In the genomic region with DNA sequence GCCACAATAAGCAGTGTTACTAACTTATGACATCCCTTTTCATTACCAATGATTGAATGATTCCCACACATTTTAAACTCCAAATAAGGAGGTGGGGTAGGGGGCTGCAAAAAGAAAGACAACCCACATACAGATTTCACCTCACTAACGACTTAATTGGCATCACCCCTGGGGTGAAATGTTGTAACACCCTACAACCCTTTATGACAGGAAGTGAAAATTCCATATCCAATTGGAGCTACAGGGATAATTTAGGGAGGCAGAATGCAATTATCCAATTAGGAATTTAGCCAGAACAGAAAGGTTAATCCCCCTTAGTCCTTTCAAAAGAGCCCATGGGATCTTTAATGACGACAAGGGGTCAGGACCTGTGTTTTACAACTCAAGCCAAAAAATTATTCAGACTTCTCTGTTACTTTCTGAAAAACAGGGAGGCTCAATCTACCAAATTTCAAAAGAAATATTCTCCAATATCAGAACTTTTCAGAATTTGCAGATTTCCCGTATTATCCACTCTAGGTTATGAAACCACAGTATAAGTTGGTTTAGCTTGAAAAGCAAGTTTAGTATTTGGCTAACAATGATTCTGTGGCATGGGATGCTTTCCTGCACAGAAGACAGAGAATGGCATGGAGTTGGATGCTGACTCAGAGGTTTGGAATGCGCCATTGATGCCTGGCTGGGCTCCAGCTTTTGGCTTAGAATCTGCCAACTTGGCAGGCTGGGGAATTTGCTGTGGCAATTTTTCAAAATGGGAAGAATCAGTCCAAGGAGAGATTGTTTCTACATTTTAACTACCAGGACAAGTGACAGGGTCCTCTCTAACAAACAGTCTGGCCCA, we compare ENCODE assay signal across 12 cellular contexts.
DNase-seq lines count a peak whose midpoint lies in the region; ATAC-seq and TF ChIP-seq lines count a peak whose summit lies in the region.
"Had no signal": no experiment of that assay in that cellular context is flagged by ENCODE, and none has a peak within 500 bp of the region (broad histone marks: within the 10 kb centered on the region; RNA-seq: fewer than 3 reads in every experiment).

No MANE protein-coding gene starts in this region.

- no peaks in the 10 kb centered on the region for H3K27me3 ChIP-seq in testis

- ATAC-seq in GM21526 (IDR thresholded peaks at IDR 0.05; ENCODE audit: low FRiP score, unreplicated experiment) (no peak), HG03521 (IDR thresholded peaks at IDR 0.05; ENCODE audit: unreplicated experiment) (no peak)
- ATAC-seq: activated CD4-positive, CD25-positive, alpha-beta regulatory T cell treated with anti-CD3 and anti-CD28 coated beads, Interleukin-2, amount 50 U/mL, for 24 hours; GM12878 had no signal

- DNase-seq in NCI-H2081 (lab: John Stamatoyannopoulos, UW) (peak; percentile 9 to 41), NCI-H2081 treated with DMSO at 0.1 percent for 48 hours (lab: John Stamatoyannopoulos, UW) (no peak), SW480 (ENCODE audit: low spot score) (peak; percentile 52), iPS-NIHi7 (ENCODE audit: extremely low spot score) (peak; percentile 33), testis (peak; percentile 63)
- DNase-seq in stimulated activated CD4-positive, alpha-beta T cell treated with anti-CD3 and anti-CD28 coated beads, Interleukin-1b, Interleukin-23, amount 100 ng/mL, for 48 hours, result no peak
- DNase-seq: stimulated activated CD4-positive, alpha-beta T cell treated with anti-CD3 and anti-CD28 coated beads, Interleukin-4, amount 100 ng/mL, for 24 hours had no signal

- 35 to 47% methylated on average over 4 of the region's 4 CpGs for WGBS in testis, 2 donors

- no peak for TF ChIP-seq POLR2A in testis (IDR thresholded peaks at IDR 0.05)

- no peak overlapping the region for H3K4me3 ChIP-seq in testis
- H3K4me3 ChIP-seq: GM12878 had no signal

- TF ChIP-seq CTCF in testis (IDR thresholded peaks at IDR 0.05), result no peak

- H3K27ac ChIP-seq in testis, result no peak overlapping the region
- H3K27ac ChIP-seq: 22Rv1 had no signal

- H3K9me3 ChIP-seq in testis, result no peaks in the 10 kb centered on the region

- H3K36me3 ChIP-seq in testis (ENCODE audit: low read depth, missing control alignments), result no peaks in the 10 kb centered on the region

- intact Hi-C loops in testis (cut with DNase I; ENCODE audit: low total_unique reads), result no loop called here

- H3K4me1 ChIP-seq in testis, result no peaks in the 10 kb centered on the region

Comparison
In these comparisons a context has a peak if more than half of its experiments do, and no peak if none do; other contexts are left out.
1. DNase-seq: peak in NCI-H2081 (2 of 2), SW480 (single experiment), iPS-NIHi7 (single experiment) and testis (single experiment); none in NCI-H2081 treated with DMSO at 0.1 percent for 48 hours (single experiment) and stimulated activated CD4-positive, alpha-beta T cell treated with anti-CD3 and anti-CD28 coated beads, Interleukin-1b, Interleukin-23, amount 100 ng/mL, for 48 hours (single experiment).